Comparison of ENCODE assay signal across 14 cellular contexts in genomic region chr1:200755456-200755855, GRCh38. TPM values are rescaled to one million over a fixed set of nuclear protein-coding genes. Genes with fewer than 3 reads are reported as not detected.
A peak's percentile ranks its signal among the peaks of the same experiment; 100 is the strongest.
DNase-seq lines count a peak whose midpoint lies in the region; ATAC-seq and TF ChIP-seq lines count a peak whose summit lies in the region.
"Had no signal": no experiment of that assay in that cellular context is flagged by ENCODE, and none has a peak within 500 bp of the region (broad histone marks: within the 10 kb centered on the region; RNA-seq: fewer than 3 reads in every experiment).

No MANE protein-coding gene starts in this region.

- H3K4me3 Mint-ChIP-seq in dendritic cell treated with granulocyte-macrophage colony-stimulating factor and Interleukin-4, amounts not matched to agents 40 ng/mL and 50 ng/mL, for 4 days = no peak overlapping the region
- no peak overlapping the region for H3K4me3 Mint-ChIP-seq in mesothelial cell of epicardium
- H3K4me3 Mint-ChIP-seq: CD4-positive, CD25-positive, alpha-beta regulatory T cell had no signal

- peaks cover 30% of the 10 kb centered on the region for H3K4me1 Mint-ChIP-seq in dendritic cell treated with granulocyte-macrophage colony-stimulating factor and Interleukin-4, amounts not matched to agents 40 ng/mL and 50 ng/mL, for 4 days (ENCODE audit: low read depth)
- peaks cover 42% of the 10 kb centered on the region for H3K4me1 Mint-ChIP-seq in mesothelial cell of epicardium

- no peaks in the 10 kb centered on the region for H3K27me3 ChIP-seq in BE2C
- H3K27me3 ChIP-seq: BLaER1 had no signal

- no peak overlapping the region for H3K4me3 ChIP-seq in BE2C (ENCODE audit: low read depth, low read length)
- H3K4me3 ChIP-seq: A549, BLaER1 had no signal

- peak overlapping the region; percentile 1 for H3K27ac Mint-ChIP-seq in dendritic cell treated with granulocyte-macrophage colony-stimulating factor and Interleukin-4, amounts not matched to agents 40 ng/mL and 50 ng/mL, for 4 days
- peak overlapping the region; percentile 23 for H3K27ac Mint-ChIP-seq in mesothelial cell of epicardium
- H3K27ac Mint-ChIP-seq: CD4-positive, CD25-positive, alpha-beta regulatory T cell had no signal

- peaks cover 27% of the 10 kb centered on the region for H3K36me3 Mint-ChIP-seq in dendritic cell treated with granulocyte-macrophage colony-stimulating factor and Interleukin-4, amounts not matched to agents 40 ng/mL and 50 ng/mL, for 4 days (ENCODE audit: low read depth)
- peaks cover 12% of the 10 kb centered on the region for H3K36me3 Mint-ChIP-seq in mesothelial cell of epicardium
- H3K36me3 Mint-ChIP-seq: CD4-positive, CD25-positive, alpha-beta regulatory T cell had no signal

- intact Hi-C loops in dendritic cell treated with granulocyte-macrophage colony-stimulating factor and Interleukin-4, amounts not matched to agents 40 ng/mL and 50 ng/mL, for 4 days (cut with micrococcal nuclease) = no loop called here

- H3K9me3 ChIP-seq in BE2C = no peaks in the 10 kb centered on the region
- H3K9me3 ChIP-seq: A549, BLaER1 had no signal

- H3K4me1 ChIP-seq in BE2C = 0 out of 2 replicates have a peak, but pooled peaks cover 2% of the 10 kb centered on the region
- H3K4me1 ChIP-seq: BLaER1 had no signal

- peak overlapping the region; percentile 49; the same call in 1 of the 2 replicates for H3K27ac ChIP-seq in C4-2B
- H3K27ac ChIP-seq: A549, BLaER1 had no signal

- TF ChIP-seq CTCF in C4-2B (conservative IDR thresholded peaks at IDR 0.05) (no peak), mesothelial cell of epicardium (IDR thresholded peaks at IDR 0.05; ENCODE audit: unreplicated experiment) (no peak), BE2C (IDR thresholded peaks at IDR 0.05; ENCODE audit: low read depth, low read length) (no peak)

- peaks cover 3% of the 10 kb centered on the region for H3K36me3 ChIP-seq in BE2C

- TF ChIP-seq RAD21 in Ishikawa (IDR thresholded peaks at IDR 0.05; ENCODE audit: low read depth) = no peak

- no peak for ATAC-seq in HG03025 (IDR thresholded peaks at IDR 0.05; ENCODE audit: low FRiP score, unreplicated experiment)
- ATAC-seq in HG03342 (IDR thresholded peaks at IDR 0.05; ENCODE audit: unreplicated experiment) = no peak
- ATAC-seq: A549, HepG2 had no signal

- no peaks in the 10 kb centered on the region for H3K9me3 Mint-ChIP-seq in dendritic cell treated with granulocyte-macrophage colony-stimulating factor and Interleukin-4, amounts not matched to agents 40 ng/mL and 50 ng/mL, for 4 days
- H3K9me3 Mint-ChIP-seq in mesothelial cell of epicardium = no peaks in the 10 kb centered on the region
- H3K9me3 Mint-ChIP-seq: CD4-positive, CD25-positive, alpha-beta regulatory T cell had no signal

- TF ChIP-seq EP300 in Ishikawa (IDR thresholded peaks at IDR 0.05; ENCODE audit: borderline replicate concordance) = peak; percentile 10; the same call in 1 of the 2 replicates

- no peaks in the 10 kb centered on the region for H3K27me3 Mint-ChIP-seq in dendritic cell treated with granulocyte-macrophage colony-stimulating factor and Interleukin-4, amounts not matched to agents 40 ng/mL and 50 ng/mL, for 4 days
- no peaks in the 10 kb centered on the region for H3K27me3 Mint-ChIP-seq in mesothelial cell of epicardium (ENCODE audit: low read depth)
- H3K27me3 Mint-ChIP-seq: CD4-positive, CD25-positive, alpha-beta regulatory T cell had no signal

- DNase-seq in mesothelial cell of epicardium (ENCODE audit: low spot score in 2 of 2, unreplicated experiment in 2 of 2) (no peak), BE2C (no peak)
- DNase-seq: CD4-positive, CD25-positive, alpha-beta regulatory T cell; DMS53; GF-D8; H7 had no signal

TF ChIP-seq in Ishikawa, 13 proteins besides CTCF, POLR2A, EP300 and RAD21:
- TF ChIP-seq YY1 (IDR thresholded peaks at IDR 0.05; ENCODE audit: low read depth) (no peak), FOXM1 (IDR thresholded peaks at IDR 0.05; ENCODE audit: borderline replicate concordance, low read depth) (0 out of 2 replicates have a peak, but pooled peaks have one; percentile 12)

RNA-seq across cellular contexts. Expression of gene CAMSAP2, which starts 16.8 kb away (rescaled TPM):
- total RNA-seq in mesothelial cell of epicardium = 47.9 to 48.2 TPM (median 48.2 TPM) in 3 replicates
- polyA plus RNA-seq in BE2C (2012; ENCODE audit: insufficient read depth, insufficient read length, low read depth) = 27.5 TPM
